ENCODE assay signal across 1 cellular context in the genomic region with DNA sequence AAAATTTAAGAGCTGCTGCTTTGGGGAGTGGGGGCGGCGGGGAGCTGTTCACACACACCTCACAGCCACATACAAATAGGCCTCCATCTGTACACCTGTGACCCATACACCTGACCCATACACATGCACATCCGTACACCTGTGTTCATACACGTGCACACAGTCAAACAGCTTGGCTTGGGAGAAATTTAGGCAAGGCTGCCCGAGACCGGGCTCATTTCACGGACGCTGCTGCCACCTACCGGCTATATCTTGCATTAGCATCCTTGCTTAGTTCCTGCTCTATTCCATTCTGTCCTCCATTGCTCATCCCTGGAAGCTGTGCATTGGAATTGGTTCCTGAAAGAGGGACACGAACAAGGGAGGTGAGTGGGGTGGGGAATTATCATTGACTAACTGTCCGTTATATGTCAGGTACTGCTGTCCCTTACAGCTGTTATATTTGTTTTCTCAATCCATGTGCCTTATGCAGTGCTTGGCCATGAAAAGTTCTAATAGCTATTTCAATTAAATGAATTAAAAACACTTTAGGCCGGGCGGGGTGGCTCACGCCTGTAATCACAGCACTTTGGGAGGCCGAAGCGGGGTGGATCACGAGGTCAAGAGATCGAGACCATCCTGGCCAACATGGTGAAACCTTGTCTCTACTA.
TF ChIP-seq lines count a peak whose summit lies in the region.

No MANE protein-coding gene starts in this region.

TF ChIP-seq in K562, 482 proteins besides CTCF, POLR2A, EP300 and RAD21 (continued from another document and continues in another):
- TF ChIP-seq SMAD4 (CRISPR knock-in tag; conservative IDR thresholded peaks at IDR 0.05) (0 out of 2 replicates have a peak, but pooled peaks have one; percentile 13), TRIM24 (IDR thresholded peaks at IDR 0.05) (no peak), GTF2A2 (tag; IDR thresholded peaks at IDR 0.05) (no peak), SNRNP70 (optimal IDR thresholded peaks at IDR 0.05; ENCODE audit: low read depth, low read length) (no peak), JUND (IDR thresholded peaks at IDR 0.05; ENCODE audit: borderline replicate concordance, low read depth, low read length) (peak; percentile 27; the same call in 1 of the 2 replicates), JUND (tag; IDR thresholded peaks at IDR 0.05; ENCODE audit: borderline replicate concordance, low read depth, low read length) (peak; percentile 52; the same call in 2 of the 3 replicates), LEF1 (IDR thresholded peaks at IDR 0.05) (no peak), GTF2E2 (tag; IDR thresholded peaks at IDR 0.05) (no peak), TBL1XR1 (IDR thresholded peaks at IDR 0.05; ENCODE audit: low read length in 2 of 2) (0 out of 4 replicates have a peak, but pooled peaks of 1 of the 2 experiments have one; percentile 27), SOX6 (IDR thresholded peaks at IDR 0.05) (peak; percentile 31; the same call in 1 of the 2 replicates), ZNF740 (CRISPR knock-in tag; IDR thresholded peaks at IDR 0.05) (no peak), ZNF740 (tag; IDR thresholded peaks at IDR 0.05) (no peak), MBD2 (IDR thresholded peaks at IDR 0.05; ENCODE audit: borderline replicate concordance, low read depth) (no peak), MYC (IDR thresholded peaks at IDR 0.05; ENCODE audit: low read depth, low read length) (peak; percentile 86), MYC (CRISPR knock-in tag; IDR thresholded peaks at IDR 0.05; ENCODE audit: borderline replicate concordance, low read depth) (no peak), NR4A1 (CRISPR knock-in tag; IDR thresholded peaks at IDR 0.05) (0 out of 2 replicates have a peak, but pooled peaks have one; percentile 49), NR4A1 (tag; IDR thresholded peaks at IDR 0.05) (no peak), SREBF2 (CRISPR knock-in tag; IDR thresholded peaks at IDR 0.05) (no peak), GABPB1 (CRISPR knock-in tag; IDR thresholded peaks at IDR 0.05) (peak; percentile 50; the same call in 1 of the 2 replicates), EP400 (IDR thresholded peaks at IDR 0.05) (peak; percentile 34; the same call in 1 of the 2 replicates), ZNF77 (CRISPR knock-in tag; IDR thresholded peaks at IDR 0.05) (no peak), CHD1 (IDR thresholded peaks at IDR 0.05; ENCODE audit: low read length) (no peak), NFIX (CRISPR knock-in tag; IDR thresholded peaks at IDR 0.05; ENCODE audit: low read depth) (no peak), CBFA2T2 (conservative IDR thresholded peaks at IDR 0.05) (no peak), BHLHE40 (IDR thresholded peaks at IDR 0.05; ENCODE audit: low read length) (peak; percentile 93), NR3C1 (CRISPR knock-in tag; IDR thresholded peaks at IDR 0.05) (no peak), ZNF24 (IDR thresholded peaks at IDR 0.05) (peak; percentile 52; the same call in 1 of the 2 replicates), NONO (IDR thresholded peaks at IDR 0.05; ENCODE audit: low read depth in 2 of 2, low read length in 1 of 2) (no peak; a peak in 1 of 4 replicates), TAL1 (IDR thresholded peaks at IDR 0.05) (0 out of 2 replicates have a peak, but pooled peaks have one; percentile 2), TSC22D4 (tag; IDR thresholded peaks at IDR 0.05) (no peak), ETV1 (tag; conservative IDR thresholded peaks at IDR 0.05; ENCODE audit: low read depth) (no peak), DMBX1 (CRISPR knock-in tag; IDR thresholded peaks at IDR 0.05; ENCODE audit: borderline replicate concordance) (no peak), BRD9 (IDR thresholded peaks at IDR 0.05; ENCODE audit: low read depth, partially characterized antibody) (peak; percentile 53), MAFG (tag; conservative IDR thresholded peaks at IDR 0.05) (no peak), TCF7L2 (IDR thresholded peaks at IDR 0.05; ENCODE audit: low read depth, low read length) (no peak)
- TF ChIP-seq, protein P1, sequence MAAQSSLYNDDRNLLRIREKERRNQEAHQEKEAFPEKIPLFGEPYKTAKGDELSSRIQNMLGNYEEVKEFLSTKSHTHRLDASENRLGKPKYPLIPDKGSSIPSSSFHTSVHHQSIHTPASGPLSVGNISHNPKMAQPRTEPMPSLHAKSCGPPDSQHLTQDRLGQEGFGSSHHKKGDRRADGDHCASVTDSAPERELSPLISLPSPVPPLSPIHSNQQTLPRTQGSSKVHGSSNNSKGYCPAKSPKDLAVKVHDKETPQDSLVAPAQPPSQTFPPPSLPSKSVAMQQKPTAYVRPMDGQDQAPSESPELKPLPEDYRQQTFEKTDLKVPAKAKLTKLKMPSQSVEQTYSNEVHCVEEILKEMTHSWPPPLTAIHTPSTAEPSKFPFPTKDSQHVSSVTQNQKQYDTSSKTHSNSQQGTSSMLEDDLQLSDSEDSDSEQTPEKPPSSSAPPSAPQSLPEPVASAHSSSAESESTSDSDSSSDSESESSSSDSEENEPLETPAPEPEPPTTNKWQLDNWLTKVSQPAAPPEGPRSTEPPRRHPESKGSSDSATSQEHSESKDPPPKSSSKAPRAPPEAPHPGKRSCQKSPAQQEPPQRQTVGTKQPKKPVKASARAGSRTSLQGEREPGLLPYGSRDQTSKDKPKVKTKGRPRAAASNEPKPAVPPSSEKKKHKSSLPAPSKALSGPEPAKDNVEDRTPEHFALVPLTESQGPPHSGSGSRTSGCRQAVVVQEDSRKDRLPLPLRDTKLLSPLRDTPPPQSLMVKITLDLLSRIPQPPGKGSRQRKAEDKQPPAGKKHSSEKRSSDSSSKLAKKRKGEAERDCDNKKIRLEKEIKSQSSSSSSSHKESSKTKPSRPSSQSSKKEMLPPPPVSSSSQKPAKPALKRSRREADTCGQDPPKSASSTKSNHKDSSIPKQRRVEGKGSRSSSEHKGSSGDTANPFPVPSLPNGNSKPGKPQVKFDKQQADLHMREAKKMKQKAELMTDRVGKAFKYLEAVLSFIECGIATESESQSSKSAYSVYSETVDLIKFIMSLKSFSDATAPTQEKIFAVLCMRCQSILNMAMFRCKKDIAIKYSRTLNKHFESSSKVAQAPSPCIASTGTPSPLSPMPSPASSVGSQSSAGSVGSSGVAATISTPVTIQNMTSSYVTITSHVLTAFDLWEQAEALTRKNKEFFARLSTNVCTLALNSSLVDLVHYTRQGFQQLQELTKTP (IDR thresholded peaks at IDR 0.05; ENCODE audit: low read depth in 1 of 2, partially characterized antibody in 2 of 2), result peak in 1 of 2 experiments; percentile 60
- TF ChIP-seq, protein P2, sequence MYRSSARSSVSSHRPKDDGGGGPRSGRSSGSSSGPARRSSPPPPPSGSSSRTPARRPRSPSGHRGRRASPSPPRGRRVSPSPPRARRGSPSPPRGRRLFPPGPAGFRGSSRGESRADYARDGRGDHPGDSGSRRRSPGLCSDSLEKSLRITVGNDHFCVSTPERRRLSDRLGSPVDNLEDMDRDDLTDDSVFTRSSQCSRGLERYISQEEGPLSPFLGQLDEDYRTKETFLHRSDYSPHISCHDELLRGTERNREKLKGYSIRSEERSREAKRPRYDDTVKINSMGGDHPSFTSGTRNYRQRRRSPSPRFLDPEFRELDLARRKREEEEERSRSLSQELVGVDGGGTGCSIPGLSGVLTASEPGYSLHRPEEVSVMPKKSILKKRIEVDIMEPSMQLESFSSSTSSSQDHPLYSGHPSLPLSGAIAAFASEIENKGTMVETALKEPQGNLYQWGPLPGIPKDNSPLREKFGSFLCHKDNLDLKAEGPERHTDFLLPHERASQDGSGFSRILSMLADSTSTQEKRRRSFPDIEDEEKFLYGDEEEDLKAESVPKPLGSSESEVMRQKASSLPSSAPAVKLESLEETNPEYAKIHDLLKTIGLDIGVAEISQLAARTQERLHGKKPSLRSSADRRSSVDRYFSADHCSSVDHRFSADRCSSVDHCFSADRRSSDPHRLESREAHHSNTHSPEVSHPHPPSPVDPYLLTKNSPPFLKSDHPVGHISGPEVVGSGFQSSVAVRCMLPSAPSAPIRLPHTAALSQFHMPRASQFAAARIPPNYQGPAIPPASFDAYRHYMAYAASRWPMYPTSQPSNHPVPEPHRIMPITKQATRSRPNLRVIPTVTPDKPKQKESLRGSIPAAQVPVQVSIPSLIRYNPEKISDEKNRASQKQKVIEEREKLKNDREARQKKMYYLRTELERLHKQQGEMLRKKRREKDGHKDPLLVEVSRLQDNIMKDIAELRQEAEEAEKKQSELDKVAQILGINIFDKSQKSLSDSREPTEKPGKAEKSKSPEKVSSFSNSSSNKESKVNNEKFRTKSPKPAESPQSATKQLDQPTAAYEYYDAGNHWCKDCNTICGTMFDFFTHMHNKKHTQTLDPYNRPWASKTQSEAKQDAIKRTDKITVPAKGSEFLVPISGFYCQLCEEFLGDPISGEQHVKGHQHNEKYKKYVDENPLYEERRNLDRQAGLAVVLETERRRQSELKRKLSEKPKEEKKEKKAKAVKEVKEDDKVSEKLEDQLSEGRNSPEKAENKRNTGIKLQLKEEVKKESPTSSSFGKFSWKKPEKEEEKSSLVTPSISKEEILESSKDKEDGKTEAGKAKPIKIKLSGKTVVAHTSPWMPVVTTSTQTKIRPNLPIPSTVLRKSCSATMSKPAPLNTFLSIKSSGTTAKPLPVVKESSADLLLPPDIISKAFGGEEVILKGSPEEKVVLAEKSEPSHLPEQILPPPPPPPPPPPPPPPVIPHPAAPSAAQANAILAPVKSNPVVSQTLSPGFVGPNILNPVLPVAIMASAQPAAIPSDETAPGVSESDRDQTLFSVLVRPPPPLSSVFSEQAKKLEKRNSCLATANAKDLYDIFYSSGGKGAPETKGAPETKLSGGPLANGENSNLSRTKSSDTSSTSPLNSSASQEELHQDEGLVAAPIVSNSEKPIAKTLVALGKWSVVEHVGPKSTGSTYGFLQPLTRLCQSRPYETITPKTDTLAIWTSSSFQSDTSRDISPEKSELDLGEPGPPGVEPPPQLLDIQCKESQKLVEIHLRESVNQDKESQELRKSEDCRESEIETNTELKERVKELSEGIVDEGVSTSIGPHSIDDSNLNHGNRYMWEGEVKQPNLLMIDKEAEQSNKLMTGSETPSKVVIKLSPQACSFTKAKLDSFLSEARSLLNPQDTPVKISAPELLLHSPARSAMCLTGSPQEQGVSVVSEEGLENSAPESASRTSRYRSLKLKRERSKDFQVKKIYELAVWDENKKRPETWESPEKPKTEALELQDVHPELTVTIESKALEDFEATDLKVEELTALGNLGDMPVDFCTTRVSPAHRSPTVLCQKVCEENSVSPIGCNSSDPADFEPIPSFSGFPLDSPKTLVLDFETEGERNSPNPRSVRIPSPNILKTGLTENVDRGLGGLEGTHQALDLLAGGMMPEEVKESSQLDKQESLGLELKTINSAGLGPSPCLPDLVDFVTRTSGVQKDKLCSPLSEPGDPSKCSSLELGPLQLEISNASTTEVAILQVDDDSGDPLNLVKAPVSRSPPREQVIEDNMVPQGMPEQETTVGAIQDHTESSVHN (IDR thresholded peaks at IDR 0.05; ENCODE audit: borderline replicate concordance in 1 of 2, low read depth in 1 of 2), result no peak
- TF ChIP-seq, protein P3, sequence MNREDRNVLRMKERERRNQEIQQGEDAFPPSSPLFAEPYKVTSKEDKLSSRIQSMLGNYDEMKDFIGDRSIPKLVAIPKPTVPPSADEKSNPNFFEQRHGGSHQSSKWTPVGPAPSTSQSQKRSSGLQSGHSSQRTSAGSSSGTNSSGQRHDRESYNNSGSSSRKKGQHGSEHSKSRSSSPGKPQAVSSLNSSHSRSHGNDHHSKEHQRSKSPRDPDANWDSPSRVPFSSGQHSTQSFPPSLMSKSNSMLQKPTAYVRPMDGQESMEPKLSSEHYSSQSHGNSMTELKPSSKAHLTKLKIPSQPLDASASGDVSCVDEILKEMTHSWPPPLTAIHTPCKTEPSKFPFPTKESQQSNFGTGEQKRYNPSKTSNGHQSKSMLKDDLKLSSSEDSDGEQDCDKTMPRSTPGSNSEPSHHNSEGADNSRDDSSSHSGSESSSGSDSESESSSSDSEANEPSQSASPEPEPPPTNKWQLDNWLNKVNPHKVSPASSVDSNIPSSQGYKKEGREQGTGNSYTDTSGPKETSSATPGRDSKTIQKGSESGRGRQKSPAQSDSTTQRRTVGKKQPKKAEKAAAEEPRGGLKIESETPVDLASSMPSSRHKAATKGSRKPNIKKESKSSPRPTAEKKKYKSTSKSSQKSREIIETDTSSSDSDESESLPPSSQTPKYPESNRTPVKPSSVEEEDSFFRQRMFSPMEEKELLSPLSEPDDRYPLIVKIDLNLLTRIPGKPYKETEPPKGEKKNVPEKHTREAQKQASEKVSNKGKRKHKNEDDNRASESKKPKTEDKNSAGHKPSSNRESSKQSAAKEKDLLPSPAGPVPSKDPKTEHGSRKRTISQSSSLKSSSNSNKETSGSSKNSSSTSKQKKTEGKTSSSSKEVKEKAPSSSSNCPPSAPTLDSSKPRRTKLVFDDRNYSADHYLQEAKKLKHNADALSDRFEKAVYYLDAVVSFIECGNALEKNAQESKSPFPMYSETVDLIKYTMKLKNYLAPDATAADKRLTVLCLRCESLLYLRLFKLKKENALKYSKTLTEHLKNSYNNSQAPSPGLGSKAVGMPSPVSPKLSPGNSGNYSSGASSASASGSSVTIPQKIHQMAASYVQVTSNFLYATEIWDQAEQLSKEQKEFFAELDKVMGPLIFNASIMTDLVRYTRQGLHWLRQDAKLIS (CRISPR knock-in tag; IDR thresholded peaks at IDR 0.05), result no peak
- TF ChIP-seq, protein P4, sequence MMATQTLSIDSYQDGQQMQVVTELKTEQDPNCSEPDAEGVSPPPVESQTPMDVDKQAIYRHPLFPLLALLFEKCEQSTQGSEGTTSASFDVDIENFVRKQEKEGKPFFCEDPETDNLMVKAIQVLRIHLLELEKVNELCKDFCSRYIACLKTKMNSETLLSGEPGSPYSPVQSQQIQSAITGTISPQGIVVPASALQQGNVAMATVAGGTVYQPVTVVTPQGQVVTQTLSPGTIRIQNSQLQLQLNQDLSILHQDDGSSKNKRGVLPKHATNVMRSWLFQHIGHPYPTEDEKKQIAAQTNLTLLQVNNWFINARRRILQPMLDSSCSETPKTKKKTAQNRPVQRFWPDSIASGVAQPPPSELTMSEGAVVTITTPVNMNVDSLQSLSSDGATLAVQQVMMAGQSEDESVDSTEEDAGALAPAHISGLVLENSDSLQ (IDR thresholded peaks at IDR 0.05), result no peak
- TF ChIP-seq, protein P5, sequence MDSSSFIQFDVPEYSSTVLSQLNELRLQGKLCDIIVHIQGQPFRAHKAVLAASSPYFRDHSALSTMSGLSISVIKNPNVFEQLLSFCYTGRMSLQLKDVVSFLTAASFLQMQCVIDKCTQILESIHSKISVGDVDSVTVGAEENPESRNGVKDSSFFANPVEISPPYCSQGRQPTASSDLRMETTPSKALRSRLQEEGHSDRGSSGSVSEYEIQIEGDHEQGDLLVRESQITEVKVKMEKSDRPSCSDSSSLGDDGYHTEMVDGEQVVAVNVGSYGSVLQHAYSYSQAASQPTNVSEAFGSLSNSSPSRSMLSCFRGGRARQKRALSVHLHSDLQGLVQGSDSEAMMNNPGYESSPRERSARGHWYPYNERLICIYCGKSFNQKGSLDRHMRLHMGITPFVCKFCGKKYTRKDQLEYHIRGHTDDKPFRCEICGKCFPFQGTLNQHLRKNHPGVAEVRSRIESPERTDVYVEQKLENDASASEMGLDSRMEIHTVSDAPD (CRISPR knock-in tag; IDR thresholded peaks at IDR 0.05), result no peak
- TF ChIP-seq, protein P6, sequence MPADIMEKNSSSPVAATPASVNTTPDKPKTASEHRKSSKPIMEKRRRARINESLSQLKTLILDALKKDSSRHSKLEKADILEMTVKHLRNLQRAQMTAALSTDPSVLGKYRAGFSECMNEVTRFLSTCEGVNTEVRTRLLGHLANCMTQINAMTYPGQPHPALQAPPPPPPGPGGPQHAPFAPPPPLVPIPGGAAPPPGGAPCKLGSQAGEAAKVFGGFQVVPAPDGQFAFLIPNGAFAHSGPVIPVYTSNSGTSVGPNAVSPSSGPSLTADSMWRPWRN (IDR thresholded peaks at IDR 0.05; ENCODE audit: low read depth), result no peak
